In the genomic region with DNA sequence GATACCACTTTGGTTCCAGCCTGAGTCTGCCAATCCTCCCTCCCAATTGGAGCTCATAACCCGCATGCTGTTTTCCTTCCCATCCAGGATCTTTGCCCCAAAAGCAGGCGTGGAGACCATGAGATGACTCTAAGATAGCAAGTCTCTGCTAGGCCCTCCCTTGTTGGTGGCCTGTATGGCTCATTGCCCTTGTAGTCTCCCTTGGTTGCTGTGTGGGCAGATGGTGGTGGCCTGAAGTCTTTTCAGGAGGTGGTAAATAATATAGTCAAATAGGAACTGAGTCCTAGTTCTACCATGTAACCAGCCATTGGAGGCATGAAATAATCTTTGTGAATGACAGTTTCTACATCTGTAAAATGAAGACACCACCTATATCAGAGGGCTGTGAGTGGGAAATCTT, we compare ENCODE assay signal across 2 cellular contexts.
TF ChIP-seq lines count a peak whose summit lies in the region.

No MANE protein-coding gene starts in this region.

TF ChIP-seq in A549, 52 proteins besides CTCF, POLR2A, EP300 and RAD21:
- no peak for TF ChIP-seq MAZ (IDR thresholded peaks at IDR 0.05; ENCODE audit: borderline replicate concordance, low read depth, low read length)
- TF ChIP-seq NR3C1 (IDR thresholded peaks at IDR 0.05) = no peak
- no peak for TF ChIP-seq FOSB (CRISPR knock-in tag; IDR thresholded peaks at IDR 0.05)
- TF ChIP-seq CHD4 (IDR thresholded peaks at IDR 0.05; ENCODE audit: borderline replicate concordance) = no peak
- no peak for TF ChIP-seq TFCP2L1 (CRISPR knock-in tag; IDR thresholded peaks at IDR 0.05)
- no peak for TF ChIP-seq ATOH8 (CRISPR knock-in tag; IDR thresholded peaks at IDR 0.05; ENCODE audit: low read depth)
- TF ChIP-seq KDM5A (IDR thresholded peaks at IDR 0.05) = no peak
- TF ChIP-seq GATA3 (IDR thresholded peaks at IDR 0.05; ENCODE audit: borderline replicate concordance) = no peak
- TF ChIP-seq POLR2AphosphoS2 (conservative IDR thresholded peaks at IDR 0.05; ENCODE audit: low read length) = no peak
- no peak for TF ChIP-seq CEBPB (IDR thresholded peaks at IDR 0.05)
- no peak for TF ChIP-seq RNF2 (IDR thresholded peaks at IDR 0.05; ENCODE audit: borderline replicate concordance, low read depth)
- TF ChIP-seq, protein P1, sequence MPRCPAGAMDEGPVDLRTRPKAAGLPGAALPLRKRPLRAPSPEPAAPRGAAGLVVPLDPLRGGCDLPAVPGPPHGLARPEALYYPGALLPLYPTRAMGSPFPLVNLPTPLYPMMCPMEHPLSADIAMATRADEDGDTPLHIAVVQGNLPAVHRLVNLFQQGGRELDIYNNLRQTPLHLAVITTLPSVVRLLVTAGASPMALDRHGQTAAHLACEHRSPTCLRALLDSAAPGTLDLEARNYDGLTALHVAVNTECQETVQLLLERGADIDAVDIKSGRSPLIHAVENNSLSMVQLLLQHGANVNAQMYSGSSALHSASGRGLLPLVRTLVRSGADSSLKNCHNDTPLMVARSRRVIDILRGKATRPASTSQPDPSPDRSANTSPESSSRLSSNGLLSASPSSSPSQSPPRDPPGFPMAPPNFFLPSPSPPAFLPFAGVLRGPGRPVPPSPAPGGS (IDR thresholded peaks at IDR 0.05) = no peak
- TF ChIP-seq HOXA7 (CRISPR knock-in tag; IDR thresholded peaks at IDR 0.05) = no peak
- no peak for TF ChIP-seq EHMT2 (IDR thresholded peaks at IDR 0.05; ENCODE audit: low read depth)
- no peak for TF ChIP-seq CBX8 (IDR thresholded peaks at IDR 0.05)
- TF ChIP-seq MYC (IDR thresholded peaks at IDR 0.05; ENCODE audit: borderline replicate concordance, low read length) = no peak
- TF ChIP-seq CBX2 (IDR thresholded peaks at IDR 0.05; ENCODE audit: borderline replicate concordance, low read depth) = no peak
- TF ChIP-seq ESRRA (IDR thresholded peaks at IDR 0.05; ENCODE audit: borderline replicate concordance, low read length) = no peak

TF ChIP-seq in HCT116, 20 proteins besides CTCF, POLR2A, EP300 and RAD21:
- TF ChIP-seq ELF1 (IDR thresholded peaks at IDR 0.05; ENCODE audit: borderline replicate concordance, low read depth) (no peak), CBX3 (IDR thresholded peaks at IDR 0.05; ENCODE audit: low read depth) (no peak), ZFX (IDR thresholded peaks at IDR 0.05) (no peak), TCF7L2 (IDR thresholded peaks at IDR 0.05; ENCODE audit: borderline replicate concordance, extremely low read depth, insufficient read depth, insufficient read length) (no peak), CEBPB (IDR thresholded peaks at IDR 0.05; ENCODE audit: low read depth) (no peak)
